Comparison of ENCODE assay signal across 1 cellular context in genomic region chr4:8260656-8261111, GRCh38.
TF ChIP-seq lines count a peak whose summit lies in the region.

No MANE protein-coding gene starts in this region.

TF ChIP-seq in HEK293T, 16 proteins besides CTCF, POLR2A, EP300 and RAD21 (continued from another document):
- TF ChIP-seq BHLHE40 (IDR thresholded peaks at IDR 0.05; ENCODE audit: borderline replicate concordance): no peak
- TF ChIP-seq SP1 (IDR thresholded peaks at IDR 0.05): no peak
- TF ChIP-seq ARNT (IDR thresholded peaks at IDR 0.05): no peak
- no peak for TF ChIP-seq FOXM1 (IDR thresholded peaks at IDR 0.05; ENCODE audit: borderline replicate concordance)
- no peak for TF ChIP-seq HDGF (IDR thresholded peaks at IDR 0.05; ENCODE audit: borderline replicate concordance)
- no peak for TF ChIP-seq NFRKB (IDR thresholded peaks at IDR 0.05)
- no peak for TF ChIP-seq ELF4 (IDR thresholded peaks at IDR 0.05)
- no peak for TF ChIP-seq TARDBP (IDR thresholded peaks at IDR 0.05)
